8 cellular contexts compared by ENCODE assay signal in genomic region chr10:101060951-101061813, GRCh38. TPM values are rescaled to one million over a fixed set of nuclear protein-coding genes. Genes with fewer than 3 reads are reported as not detected.
DNase-seq lines count a peak whose midpoint lies in the region; ATAC-seq, FAIRE-seq and TF ChIP-seq lines count a peak whose summit lies in the region.

No MANE protein-coding gene starts in this region.

- H3K14ac ChIP-seq in H1 (ENCODE audit: insufficient read length): no peak overlapping the region

- H3K36me3 Mint-ChIP-seq in CD4-positive, CD25-positive, alpha-beta regulatory T cell: peaks cover 3% of the 10 kb centered on the region

- peak overlapping the region; percentile 86 for H3K27ac ChIP-seq in CD4-positive, CD25-positive, alpha-beta regulatory T cell (ENCODE audit: insufficient read depth, low read length, poor library complexity, severe bottlenecking)
- H3K27ac ChIP-seq in H1 (ENCODE audit: low read depth, low read length) (peak overlapping the region; percentile 76; the same call in 1 of the 2 replicates), mesodermal cell (ENCODE audit: low read depth, low read length, severe bottlenecking) (peak overlapping the region; percentile 97)

- peak overlapping the region; percentile 92 to 95 (median 94) for H3K4me3 Mint-ChIP-seq in CD4-positive, CD25-positive, alpha-beta regulatory T cell

- H3K23me2 ChIP-seq in H1 (ENCODE audit: low read depth, low read length): peaks cover 14% of the 10 kb centered on the region; the same call in 1 of the 2 replicates

- TF ChIP-seq EP300 in H1 (IDR thresholded peaks at IDR 0.05; ENCODE audit: borderline replicate concordance in 1 of 2, low read depth in 2 of 2, low read length in 2 of 2): no peak

- H3K27me3 Mint-ChIP-seq in CD4-positive, CD25-positive, alpha-beta regulatory T cell: peaks cover 30% of the 10 kb centered on the region

- peak; percentile 53 to 90 (median 85) for DNase-seq in CD4-positive, CD25-positive, alpha-beta regulatory T cell
- DNase-seq in GM19238 (ENCODE audit: insufficient read length, low spot score): peak; percentile 91
- DNase-seq in NCI-H510A treated with DMSO at 0.1 percent for 48 hours (lab: John Stamatoyannopoulos, UW): peak; percentile 90
- DNase-seq in activated CD4-positive, alpha-beta T cell treated with anti-CD3 and anti-CD28 coated beads, Interleukin-2, amount 50 U/mL, for 48 hours: peak; percentile 92 to 94
- peak; percentile 90 to 99 for DNase-seq in H1 (ENCODE audit: low read depth in 1 of 2, low spot score in 2 of 2)
- peak; percentile 77 to 85 for DNase-seq in stimulated activated CD8-positive, alpha-beta memory T cell treated with anti-CD3 and anti-CD28 coated beads, Interleukin-2, amount 100 ng/mL, for 1 hour (ENCODE audit: low read depth in 2 of 2)

- 0 out of 2 replicates have a peak overlapping the region, but pooled peaks have one; percentile 9 for H2BK20ac ChIP-seq in H1 (ENCODE audit: low read length)

- peak overlapping the region; percentile 78 to 97 (median 92) for H3K9ac ChIP-seq in H1 (replicated peaks in 1 of 4; ENCODE audit: extremely low read depth in 1 of 4, low read depth in 3 of 4, low read length in 3 of 4)

- H3K36me3 ChIP-seq in CD4-positive, CD25-positive, alpha-beta regulatory T cell (ENCODE audit: control insufficient read depth, insufficient read depth, low read length): no peaks in the 10 kb centered on the region
- H3K36me3 ChIP-seq in H1 (ENCODE audit: control insufficient read depth in 2 of 4, insufficient read depth in 4 of 4, low read length in 3 of 4): no peaks in the 10 kb centered on the region; a peak in 1 of 8 replicates
- peaks cover 3% of the 10 kb centered on the region for H3K36me3 ChIP-seq in mesodermal cell (ENCODE audit: control insufficient read depth, insufficient read depth, low read length)

- 3% methylated on average over 56 of the region's 76 CpGs; no CpG with 5 or more reads in 1 of the 2 experiments for whole genome bisulfite sequencing in H1 (ENCODE audit: extremely low coverage in 1 of 2, insufficient coverage in 1 of 2, insufficient read length in 1 of 2, insufficient replicate concordance in 2 of 2, low coverage in 1 of 2, low lambda C conversion rate in 2 of 2, missing lambda C conversion rate in 1 of 2), 2 experiments
- WGBS in mesodermal cell (ENCODE audit: insufficient coverage in 2 of 2), 2 experiments: 1% methylated on average over 60 to 73 of the region's 76 CpGs

- H3K27ac Mint-ChIP-seq in CD4-positive, CD25-positive, alpha-beta regulatory T cell: peak overlapping the region; percentile 48 to 95 (median 93)

- H2AK5ac ChIP-seq in H1 (ENCODE audit: low read depth, low read length): no peak overlapping the region

- CTCF ChIA-PET in H1 (lab: Charles Lee; ENCODE audit: partially characterized antibody): interaction anchor here (0.6 to 59.5 kb wide), 18 partner anchors 13 to 465 kb away, joined by 3 to 2176 read pairs (median 5); partner anchors contain the start of genes KAZALD1, PDZD7 and SFXN3

- no peak overlapping the region for H3K4ac ChIP-seq in H1 (replicated peaks; ENCODE audit: insufficient read length, low read depth, low read length)

- H3K4me2 ChIP-seq in H1 (ENCODE audit: insufficient read depth in 1 of 2, low read depth in 2 of 2, low read length in 2 of 2): peak overlapping the region; percentile 67 to 93

- H3K27me3 ChIP-seq in CD4-positive, CD25-positive, alpha-beta regulatory T cell (ENCODE audit: control insufficient read depth, insufficient read depth, low read length): peaks cover 22% of the 10 kb centered on the region
- peaks cover 44 to 51% (median 48%) of the 10 kb centered on the region in 4 experiments for H3K27me3 ChIP-seq in H1 (replicated peaks in 1 of 4; ENCODE audit: control insufficient read depth in 3 of 4, extremely low read depth in 1 of 4, insufficient read depth in 3 of 4, low read length in 3 of 4)

- H3K4me1 ChIP-seq in CD4-positive, CD25-positive, alpha-beta regulatory T cell (ENCODE audit: control insufficient read depth, insufficient read depth, low read length, poor library complexity, severe bottlenecking): peaks cover 41% of the 10 kb centered on the region
- H3K4me1 ChIP-seq in H1 (replicated peaks in 1 of 4; ENCODE audit: control insufficient read depth in 3 of 4, insufficient read depth in 4 of 4, low read length in 3 of 4) (peaks cover 4 to 31% (median 21%) of the 10 kb centered on the region in 4 experiments), mesodermal cell (ENCODE audit: control insufficient read depth, insufficient read depth, low read length, poor library complexity, severe bottlenecking) (peaks cover 25% of the 10 kb centered on the region)

- peak; percentile 68 to 72 for ATAC-seq in CD4-positive, CD25-positive, alpha-beta regulatory T cell (ENCODE audit: low read depth in 2 of 2)
- peak; percentile 48 for ATAC-seq in HG03378 (IDR thresholded peaks at IDR 0.05; ENCODE audit: unreplicated experiment)

- H4K5ac ChIP-seq in H1 (ENCODE audit: insufficient read length, low read depth, low read length): peak overlapping the region; percentile 100

- H2BK12ac ChIP-seq in H1 (ENCODE audit: low read depth, low read length): peak overlapping the region; percentile 82; the same call in 1 of the 2 replicates

- H3K4me3 ChIP-seq in CD4-positive, CD25-positive, alpha-beta regulatory T cell (ENCODE audit: low read depth, low read length): peak overlapping the region; percentile 97
- H3K4me3 ChIP-seq in H1 (ENCODE audit: extremely low read depth in 1 of 4, insufficient read depth in 2 of 4, low read depth in 3 of 4, low read length in 4 of 4) (peak overlapping the region; percentile 89 to 97 (median 94)), mesodermal cell (ENCODE audit: extremely low read depth, insufficient read depth, low read length, poor library complexity, severe bottlenecking) (peak overlapping the region; percentile 63)

- H3K9me3 ChIP-seq in CD4-positive, CD25-positive, alpha-beta regulatory T cell (ENCODE audit: control insufficient read depth in 2 of 2, low read length in 2 of 2): no peaks in the 10 kb centered on the region
- no peaks in the 10 kb centered on the region for H3K9me3 ChIP-seq in H1 (ENCODE audit: insufficient read depth in 2 of 2, low read depth in 1 of 2, low read length in 1 of 2)
- H3K9me3 ChIP-seq in mesodermal cell (ENCODE audit: control insufficient read depth, low read length): no peaks in the 10 kb centered on the region

- no peak overlapping the region for H3K23ac ChIP-seq in H1 (ENCODE audit: insufficient read length)

- POLR2A ChIA-PET in H1 (lab: Charles Lee; ENCODE audit: partially characterized antibody): interaction anchor here (0.6 to 8.4 kb wide), 12 partner anchors 9 to 1680 kb away, joined by 3 to 85 read pairs (median 3); no protein-coding TSS in a partner anchor

- H4K8ac ChIP-seq in H1 (ENCODE audit: extremely low read depth, insufficient read depth, low read length): peak overlapping the region; percentile 96

- peak overlapping the region; percentile 100 for H3K18ac ChIP-seq in H1 (ENCODE audit: extremely low read depth, low read length)

- peaks cover 10 to 25% of the 10 kb centered on the region in 2 experiments for H4K20me1 ChIP-seq in H1 (replicated peaks in 1 of 2; ENCODE audit: control insufficient read depth in 1 of 2, insufficient read depth in 2 of 2, low read length in 2 of 2)

- peak in 1 of 2 experiments; percentile 26; a peak in 1 of 3 replicates for TF ChIP-seq POLR2A in H1 (IDR thresholded peaks at IDR 0.05; ENCODE audit: control extremely low read depth in 1 of 2, low read depth in 2 of 2, low read length in 2 of 2)

- H3K56ac ChIP-seq in H1 (replicated peaks; ENCODE audit: insufficient read length, low read depth, low read length): peak overlapping the region; percentile 98

- peaks cover 0 to 3% of the 10 kb centered on the region in 2 experiments; a peak in 1 of 4 replicates for H3K79me2 ChIP-seq in H1 (ENCODE audit: control insufficient read depth in 1 of 2, insufficient read depth in 2 of 2, low read length in 2 of 2)

- TF ChIP-seq CTCF in H1 (IDR thresholded peaks at IDR 0.05; ENCODE audit: control extremely low read depth in 1 of 3, insufficient read depth in 1 of 3, low read depth in 1 of 3, low read length in 3 of 3): no peak

- FAIRE-seq in H1 (lab: Jason Lieb, UNC): no peak

- H2AFZ ChIP-seq in H1 (ENCODE audit: low read length): peak overlapping the region; percentile 85

- H4K91ac ChIP-seq in H1 (replicated peaks; ENCODE audit: insufficient read length, low read length): peak overlapping the region; percentile 99

- peaks cover 7 to 43% (median 18%) of the 10 kb centered on the region in 4 donors for H3K4me1 Mint-ChIP-seq in CD4-positive, CD25-positive, alpha-beta regulatory T cell

- no peaks in the 10 kb centered on the region for H3K9me3 Mint-ChIP-seq in CD4-positive, CD25-positive, alpha-beta regulatory T cell

- TF ChIP-seq RAD21 in H1 (IDR thresholded peaks at IDR 0.05 in 1 of 2, conservative IDR thresholded peaks at IDR 0.05 in 1 of 2; ENCODE audit: low read depth in 2 of 2, low read length in 2 of 2): no peak

- H2BK120ac ChIP-seq in H1 (replicated peaks; ENCODE audit: low read depth, low read length): no peak overlapping the region

- H2BK15ac ChIP-seq in H1 (ENCODE audit: low read length): peak overlapping the region; percentile 99; the same call in 1 of the 2 replicates

- no peaks in the 10 kb centered on the region for H3K79me1 ChIP-seq in H1 (ENCODE audit: low read depth, low read length)

- H2BK5ac ChIP-seq in H1 (ENCODE audit: low read depth, low read length): peak overlapping the region; percentile 99

RNA-seq across cellular contexts. Expression of gene KAZALD1, which starts 0.6 kb away (rescaled TPM):
- total RNA-seq in CD4-positive, CD25-positive, alpha-beta regulatory T cell: not detected
- polyA plus RNA-seq in CD4-positive, CD25-positive, alpha-beta regulatory T cell: under 1 TPM in 1 of 4 donors, not detected in 3; 0.62 TPM
- total RNA-seq in H1 (2021; fragmentation: NEBNext Ultra II Directional; extraction: Animal tissue kit (Norgen Biotek cat#: 25700)): 0.84 and 1.9 TPM in 2 replicates
- 0.65 and 1.1 TPM in 2 replicates for polyA plus RNA-seq in H1 (2011; rRNA removed)
- 0.97 TPM for polyA plus RNA-seq in H1 (2011; cell fraction: cytosol; rRNA removed)
- 2.2 TPM for polyA plus RNA-seq in H1 (2011; cell fraction: nucleus; rRNA removed)
- polyA plus RNA-seq in H1 (2012, experiment 1 of 2): 0.84 to 1.2 TPM (median 1.1 TPM) in 4 replicates
- 0.28 TPM for polyA plus RNA-seq in H1 (2012, experiment 2 of 2)
- polyA plus RNA-seq in H1 (2013, experiment 1 of 2): 1.0 TPM
- 1.1 TPM for polyA plus RNA-seq in H1 (2013, experiment 2 of 2)
- polyA minus RNA-seq in H1 (2011; rRNA and poly(A)+ RNA removed): 0.76 and 1.0 TPM in 2 replicates
- 0.81 TPM for polyA minus RNA-seq in H1 (2011; cell fraction: cytosol; rRNA and poly(A)+ RNA removed)
- 3.6 TPM for polyA minus RNA-seq in H1 (2011; cell fraction: nucleus; rRNA and poly(A)+ RNA removed)
- polyA plus RNA-seq in mesodermal cell (2013, experiment 1 of 2): 5.3 TPM
- 3.9 TPM for polyA plus RNA-seq in mesodermal cell (2013, experiment 2 of 2)

RNA-seq across cellular contexts. Expression of gene SFXN3, which starts 30.1 kb away (rescaled TPM):
- total RNA-seq in CD4-positive, CD25-positive, alpha-beta regulatory T cell: 70.4 TPM
- polyA plus RNA-seq in CD4-positive, CD25-positive, alpha-beta regulatory T cell: 10 to 100 TPM; 17.7 to 21.1 (median 20.2) TPM
- total RNA-seq in H1 (2021; fragmentation: NEBNext Ultra II Directional; extraction: Animal tissue kit (Norgen Biotek cat#: 25700)): 2.8 and 3.1 TPM in 2 replicates
- 2.6 and 3.0 TPM in 2 replicates for polyA plus RNA-seq in H1 (2011; rRNA removed)
- 4.4 TPM for polyA plus RNA-seq in H1 (2011; cell fraction: cytosol; rRNA removed)
- 7.8 TPM for polyA plus RNA-seq in H1 (2011; cell fraction: nucleus; rRNA removed)
- 1.7 to 2.2 TPM (median 2.0 TPM) in 4 replicates for polyA plus RNA-seq in H1 (2012, experiment 1 of 2)
- polyA plus RNA-seq in H1 (2012, experiment 2 of 2): 1.5 TPM
- 2.6 TPM for polyA plus RNA-seq in H1 (2013, experiment 1 of 2)
- polyA plus RNA-seq in H1 (2013, experiment 2 of 2): 2.5 TPM
- polyA minus RNA-seq in H1 (2011; rRNA and poly(A)+ RNA removed): 7.1 and 7.3 TPM in 2 replicates
- 0.88 TPM for polyA minus RNA-seq in H1 (2011; cell fraction: cytosol; rRNA and poly(A)+ RNA removed)
- polyA minus RNA-seq in H1 (2011; cell fraction: nucleus; rRNA and poly(A)+ RNA removed): 4.6 TPM
- polyA plus RNA-seq in mesodermal cell (2013, experiment 1 of 2): 33.8 TPM
- polyA plus RNA-seq in mesodermal cell (2013, experiment 2 of 2): 26.8 TPM

RNA-seq across cellular contexts. Expression of gene PDZD7, which starts 30.3 kb away (rescaled TPM):
- total RNA-seq in CD4-positive, CD25-positive, alpha-beta regulatory T cell: 3.5 TPM
- polyA plus RNA-seq in CD4-positive, CD25-positive, alpha-beta regulatory T cell: 1 to 10 TPM in 1 of 4 donors, under 1 TPM in 3; 0.59 to 1.1 (median 0.70) TPM
- 0.88 and 1.1 TPM in 2 replicates for total RNA-seq in H1 (2021; fragmentation: NEBNext Ultra II Directional; extraction: Animal tissue kit (Norgen Biotek cat#: 25700))
- 1.6 and 1.7 TPM in 2 replicates for polyA plus RNA-seq in H1 (2011; rRNA removed)
- 2.2 TPM for polyA plus RNA-seq in H1 (2011; cell fraction: cytosol; rRNA removed)
- 7.2 TPM for polyA plus RNA-seq in H1 (2011; cell fraction: nucleus; rRNA removed)
- 1.2 to 2.1 TPM (median 1.6 TPM) in 4 replicates for polyA plus RNA-seq in H1 (2012, experiment 1 of 2)
- polyA plus RNA-seq in H1 (2012, experiment 2 of 2): 1.0 TPM
- polyA plus RNA-seq in H1 (2013, experiment 1 of 2): 0.97 TPM
- polyA plus RNA-seq in H1 (2013, experiment 2 of 2): 0.72 TPM
- polyA minus RNA-seq in H1 (2011; rRNA and poly(A)+ RNA removed): 0.85 and 1.5 TPM in 2 replicates
- polyA minus RNA-seq in H1 (2011; cell fraction: cytosol; rRNA and poly(A)+ RNA removed): 2.6 TPM
- polyA minus RNA-seq in H1 (2011; cell fraction: nucleus; rRNA and poly(A)+ RNA removed): 3.9 TPM
- polyA plus RNA-seq in mesodermal cell (2013, experiment 1 of 2): 0.55 TPM
- polyA plus RNA-seq in mesodermal cell (2013, experiment 2 of 2): 1.1 TPM

Comparison
In these comparisons a context has a peak if more than half of its experiments do, and no peak if none do; other contexts are left out.
1. Peak in every context shown above with its lines: DNase-seq, ATAC-seq, H3K4me3 ChIP-seq and H3K27ac ChIP-seq.
2. RNA of gene SFXN3, which starts 30.1 kb away (total RNA-seq): 70.4 TPM in CD4-positive, CD25-positive, alpha-beta regulatory T cell (single experiment); 2.8 to 3.1 TPM in H1; every median in the first group is over 10 times any median in the second.